8 cellular contexts compared by ENCODE assay signal in genomic region chr20:62156592-62157386, GRCh38. TPM values are rescaled to one million over a fixed set of nuclear protein-coding genes. Genes with fewer than 3 reads are reported as not detected.
DNase-seq lines count a peak whose midpoint lies in the region; ATAC-seq lines count a peak whose summit lies in the region.

No MANE protein-coding gene starts in this region.

- H3K9ac ChIP-seq in mesendoderm (ENCODE audit: low read length) = peak overlapping the region; percentile 4

- H3K4me1 ChIP-seq in mesendoderm (ENCODE audit: control insufficient read depth, low read depth, low read length) = peaks cover 3% of the 10 kb centered on the region

- H3K4ac ChIP-seq in mesendoderm (ENCODE audit: low read depth, low read length) = no peak overlapping the region

- no peaks in the 10 kb centered on the region for H3K9me3 ChIP-seq in MG63

- ATAC-seq in stimulated activated memory B cell treated with anti-CD40 and anti-IgM and Interleukin-4, amounts not matched to agents 10 μg/mL and 1 μg/mL and 100 μg/mL, for 72 hours = peak; percentile 76

- H3K4me3 Mint-ChIP-seq in activated CD4-positive, alpha-beta T cell treated with anti-CD3 and anti-CD28 coated beads, Interleukin-2, amount 10 ng/mL, durations not matched to agents 7 days and 5 days = no peak overlapping the region
- no peak overlapping the region for H3K4me3 Mint-ChIP-seq in stimulated activated memory B cell treated with anti-CD40 and anti-IgM and Interleukin-4, amounts not matched to agents 10 μg/mL and 1 μg/mL and 100 μg/mL, for 72 hours

- CTCF ChIA-PET in activated CD4-positive, alpha-beta T cell treated with anti-CD3 and anti-CD28 coated beads, Interleukin-2, amount 10 ng/mL, durations not matched to agents 7 days and 5 days (lab: Charles Lee) = interaction anchor here (0.8 to 1.5 kb wide), 3 partner anchors 11 to 146 kb away, joined by 3 to 7 read pairs (median 3); no protein-coding TSS in a partner anchor

- no peak overlapping the region for H2BK5ac ChIP-seq in mesendoderm (ENCODE audit: low read length)

- H2BK120ac ChIP-seq in mesendoderm (ENCODE audit: low read depth, low read length) = no peak overlapping the region

- peaks cover 10% of the 10 kb centered on the region for H3K4me1 Mint-ChIP-seq in activated CD4-positive, alpha-beta T cell treated with anti-CD3 and anti-CD28 coated beads, Interleukin-2, amount 10 ng/mL, durations not matched to agents 7 days and 5 days
- peaks cover 37% of the 10 kb centered on the region for H3K4me1 Mint-ChIP-seq in stimulated activated memory B cell treated with anti-CD40 and anti-IgM and Interleukin-4, amounts not matched to agents 10 μg/mL and 1 μg/mL and 100 μg/mL, for 72 hours

- H3K79me1 ChIP-seq in mesendoderm (ENCODE audit: low read length) = peaks cover 33% of the 10 kb centered on the region

- H3K27ac ChIP-seq in mesendoderm (ENCODE audit: low read depth, low read length) = no peak overlapping the region

- H3K4me2 ChIP-seq in mesendoderm (ENCODE audit: low read length) = no peak overlapping the region

- no peak overlapping the region for H3K23ac ChIP-seq in mesendoderm (ENCODE audit: low read length)

- no peak overlapping the region for H4K5ac ChIP-seq in mesendoderm (ENCODE audit: low read length)

- no peak overlapping the region for H2BK15ac ChIP-seq in mesendoderm (replicated peaks; ENCODE audit: low read depth)

- H3K79me2 ChIP-seq in mesendoderm (ENCODE audit: control insufficient read depth, insufficient read depth, low read length) = peaks cover 58% of the 10 kb centered on the region

- H3K36me3 ChIP-seq in MG63 = peaks cover 57% of the 10 kb centered on the region
- peaks cover 3% of the 10 kb centered on the region for H3K36me3 ChIP-seq in mesendoderm (ENCODE audit: control insufficient read depth, insufficient read depth, low read length)

- WGBS in mesendoderm (ENCODE audit: extremely low coverage, insufficient coverage, low lambda C conversion rate) = no CpG with 5 or more reads among the region's 24 CpGs

- H3K9me3 Mint-ChIP-seq in activated CD4-positive, alpha-beta T cell treated with anti-CD3 and anti-CD28 coated beads, Interleukin-2, amount 10 ng/mL, durations not matched to agents 7 days and 5 days = peaks cover 16% of the 10 kb centered on the region
- peaks cover 11% of the 10 kb centered on the region for H3K9me3 Mint-ChIP-seq in stimulated activated memory B cell treated with anti-CD40 and anti-IgM and Interleukin-4, amounts not matched to agents 10 μg/mL and 1 μg/mL and 100 μg/mL, for 72 hours

- H3K27me3 ChIP-seq in MG63 = no peaks in the 10 kb centered on the region
- no peaks in the 10 kb centered on the region for H3K27me3 ChIP-seq in mesendoderm (ENCODE audit: insufficient read depth, low read length, poor library complexity)

- H3K4me3 ChIP-seq in MG63 (no peak overlapping the region), mesendoderm (ENCODE audit: low read length) (no peak overlapping the region)

- H3K27me3 Mint-ChIP-seq in activated CD4-positive, alpha-beta T cell treated with anti-CD3 and anti-CD28 coated beads, Interleukin-2, amount 10 ng/mL, durations not matched to agents 7 days and 5 days = no peaks in the 10 kb centered on the region
- no peaks in the 10 kb centered on the region for H3K27me3 Mint-ChIP-seq in stimulated activated memory B cell treated with anti-CD40 and anti-IgM and Interleukin-4, amounts not matched to agents 10 μg/mL and 1 μg/mL and 100 μg/mL, for 72 hours

- peak overlapping the region; percentile 54 for H3K56ac ChIP-seq in mesendoderm (ENCODE audit: low read length)

- DNase-seq in NCI-H510A (lab: John Stamatoyannopoulos, UW) (peak; percentile 45), NCI-H510A treated with DMSO at 0.1 percent for 48 hours (lab: John Stamatoyannopoulos, UW) (no peak), MG63 (peak; percentile 61), ecto neural progenitor cell (ENCODE audit: low spot score) (peak; percentile 85), mesendoderm (peak; percentile 86), DMS79 treated with DMSO at 0.1 percent for 48 hours (lab: John Stamatoyannopoulos, UW) (no peak)
- DNase-seq in activated CD4-positive, alpha-beta T cell treated with anti-CD3 and anti-CD28 coated beads, Interleukin-2, amount 10 ng/mL, durations not matched to agents 7 days and 5 days = peak; percentile 75

- H2AK5ac ChIP-seq in mesendoderm (ENCODE audit: low read length) = no peak overlapping the region

- H3K27ac Mint-ChIP-seq in activated CD4-positive, alpha-beta T cell treated with anti-CD3 and anti-CD28 coated beads, Interleukin-2, amount 10 ng/mL, durations not matched to agents 7 days and 5 days = no peak overlapping the region
- no peak overlapping the region for H3K27ac Mint-ChIP-seq in stimulated activated memory B cell treated with anti-CD40 and anti-IgM and Interleukin-4, amounts not matched to agents 10 μg/mL and 1 μg/mL and 100 μg/mL, for 72 hours

- H3K36me3 Mint-ChIP-seq in activated CD4-positive, alpha-beta T cell treated with anti-CD3 and anti-CD28 coated beads, Interleukin-2, amount 10 ng/mL, durations not matched to agents 7 days and 5 days (ENCODE audit: low read depth) = peaks cover 36% of the 10 kb centered on the region
- H3K36me3 Mint-ChIP-seq in stimulated activated memory B cell treated with anti-CD40 and anti-IgM and Interleukin-4, amounts not matched to agents 10 μg/mL and 1 μg/mL and 100 μg/mL, for 72 hours = peaks cover 64% of the 10 kb centered on the region

- no peak overlapping the region for H4K8ac ChIP-seq in mesendoderm (ENCODE audit: low read depth, low read length)

- POLR2A ChIA-PET in activated CD4-positive, alpha-beta T cell treated with anti-CD3 and anti-CD28 coated beads, Interleukin-2, amount 10 ng/mL, durations not matched to agents 7 days and 5 days (lab: Charles Lee) = no interaction called here

- H3K18ac ChIP-seq in mesendoderm (ENCODE audit: low read length) = peak overlapping the region; percentile 13

RNA-seq across cellular contexts. Expression of gene SS18L1, which starts 13.2 kb away (rescaled TPM):
- total RNA-seq in MG63 (2014; rRNA removed; shearing (Covaris generic); ENCODE audit: low replicate concordance) = 5.8 and 7.5 TPM in 2 replicates
- 10 to 100 TPM; 17.3 to 19.7 TPM for total RNA-seq in activated CD4-positive, alpha-beta T cell treated with anti-CD3 and anti-CD28 coated beads, Interleukin-2, amount 10 ng/mL, durations not matched to agents 7 days and 5 days
- polyA plus RNA-seq in mesendoderm (2013, experiment 1 of 2) = 7.7 TPM
- 7.7 TPM for polyA plus RNA-seq in mesendoderm (2013, experiment 2 of 2)

RNA-seq across cellular contexts. Expression of gene PSMA7, which starts 13.6 kb away (rescaled TPM):
- total RNA-seq in MG63 (2014; rRNA removed; shearing (Covaris generic); ENCODE audit: low replicate concordance) = 1,085 and 1,523 TPM in 2 replicates
- 100 to 1,000 TPM; 250 to 306 TPM for total RNA-seq in activated CD4-positive, alpha-beta T cell treated with anti-CD3 and anti-CD28 coated beads, Interleukin-2, amount 10 ng/mL, durations not matched to agents 7 days and 5 days
- polyA plus RNA-seq in mesendoderm (2013, experiment 1 of 2) = 431 TPM
- polyA plus RNA-seq in mesendoderm (2013, experiment 2 of 2) = 443 TPM

RNA-seq across cellular contexts. Expression of gene MTG2, which starts 26.0 kb away (rescaled TPM):
- total RNA-seq in MG63 (2014; rRNA removed; shearing (Covaris generic); ENCODE audit: low replicate concordance) = 87.3 and 102 TPM in 2 replicates
- 10 to 100 TPM; 33.6 to 37.3 TPM for total RNA-seq in activated CD4-positive, alpha-beta T cell treated with anti-CD3 and anti-CD28 coated beads, Interleukin-2, amount 10 ng/mL, durations not matched to agents 7 days and 5 days
- polyA plus RNA-seq in mesendoderm (2013, experiment 1 of 2) = 19.6 TPM
- polyA plus RNA-seq in mesendoderm (2013, experiment 2 of 2) = 18.5 TPM

RNA-seq across cellular contexts. Expression of gene LSM14B, which starts 34.5 kb away (rescaled TPM):
- total RNA-seq in MG63 (2014; rRNA removed; shearing (Covaris generic); ENCODE audit: low replicate concordance) = 59.2 and 81.7 TPM in 2 replicates
- total RNA-seq in activated CD4-positive, alpha-beta T cell treated with anti-CD3 and anti-CD28 coated beads, Interleukin-2, amount 10 ng/mL, durations not matched to agents 7 days and 5 days = 10 to 100 TPM; 42.6 to 47.1 TPM
- polyA plus RNA-seq in mesendoderm (2013, experiment 1 of 2) = 37.1 TPM
- 39.0 TPM for polyA plus RNA-seq in mesendoderm (2013, experiment 2 of 2)

Comparison
In these comparisons a context has a peak if more than half of its experiments do, and no peak if none do; other contexts are left out.
1. DNase-seq: peak in NCI-H510A (single experiment), MG63 (single experiment), activated CD4-positive, alpha-beta T cell treated with anti-CD3 and anti-CD28 coated beads, Interleukin-2, amount 10 ng/mL, durations not matched to agents 7 days and 5 days (single experiment), ecto neural progenitor cell (single experiment) and mesendoderm (single experiment); none in NCI-H510A treated with DMSO at 0.1 percent for 48 hours (single experiment) and DMS79 treated with DMSO at 0.1 percent for 48 hours (single experiment).